8 cellular contexts compared by ENCODE assay signal in genomic region chr15:23629234-23629805, GRCh38.
DNase-seq lines count a peak whose midpoint lies in the region; ATAC-seq lines count a peak whose summit lies in the region.

No MANE protein-coding gene starts in this region.

- peak; percentile 49 for ATAC-seq in HG03354 (IDR thresholded peaks at IDR 0.05; ENCODE audit: poor library complexity, severe bottlenecking, unreplicated experiment)
- ATAC-seq in stimulated activated effector memory CD8-positive, alpha-beta T cell treated with anti-CD3 and anti-CD28 coated beads, Interleukin-12 subunit alpha, Interleukin-12 subunit beta, amount 100 ng/mL, for 72 hours: no peak
- ATAC-seq in GM18517 (IDR thresholded peaks at IDR 0.05; ENCODE audit: unreplicated experiment): no peak
- ATAC-seq in GM19463 (IDR thresholded peaks at IDR 0.05; ENCODE audit: unreplicated experiment): no peak

- no peak overlapping the region for H3K4me3 Mint-ChIP-seq in stimulated activated effector memory CD8-positive, alpha-beta T cell treated with anti-CD3 and anti-CD28 coated beads, Interleukin-12 subunit alpha, Interleukin-12 subunit beta, amount 100 ng/mL, for 72 hours

- no peaks in the 10 kb centered on the region for H3K9me3 Mint-ChIP-seq in stimulated activated effector memory CD8-positive, alpha-beta T cell treated with anti-CD3 and anti-CD28 coated beads, Interleukin-12 subunit alpha, Interleukin-12 subunit beta, amount 100 ng/mL, for 72 hours

- no peaks in the 10 kb centered on the region for H3K4me1 Mint-ChIP-seq in stimulated activated effector memory CD8-positive, alpha-beta T cell treated with anti-CD3 and anti-CD28 coated beads, Interleukin-12 subunit alpha, Interleukin-12 subunit beta, amount 100 ng/mL, for 72 hours

- H3K36me3 Mint-ChIP-seq in stimulated activated effector memory CD8-positive, alpha-beta T cell treated with anti-CD3 and anti-CD28 coated beads, Interleukin-12 subunit alpha, Interleukin-12 subunit beta, amount 100 ng/mL, for 72 hours: no peaks in the 10 kb centered on the region

- H3K27ac Mint-ChIP-seq in stimulated activated effector memory CD8-positive, alpha-beta T cell treated with anti-CD3 and anti-CD28 coated beads, Interleukin-12 subunit alpha, Interleukin-12 subunit beta, amount 100 ng/mL, for 72 hours: no peak overlapping the region

- DNase-seq in AG08395 (ENCODE audit: low spot score) (peak; percentile 19), RPMI8226 (peak; percentile 10), iPS-NIHi11 (ENCODE audit: low spot score) (peak; percentile 33), SHP77 treated with DMSO at 0.1 percent for 48 hours (lab: John Stamatoyannopoulos, UW) (no peak)
- no peak for DNase-seq in stimulated activated effector memory CD8-positive, alpha-beta T cell treated with anti-CD3 and anti-CD28 coated beads, Interleukin-12 subunit alpha, Interleukin-12 subunit beta, amount 100 ng/mL, for 72 hours (ENCODE audit: low spot score in 2 of 2)

Comparison
In these comparisons a context has a peak if more than half of its experiments do, and no peak if none do; other contexts are left out.
1. DNase-seq: peak in AG08395 (single experiment), RPMI8226 (single experiment) and iPS-NIHi11 (single experiment); none in stimulated activated effector memory CD8-positive, alpha-beta T cell treated with anti-CD3 and anti-CD28 coated beads, Interleukin-12 subunit alpha, Interleukin-12 subunit beta, amount 100 ng/mL, for 72 hours (0 of 2) and SHP77 treated with DMSO at 0.1 percent for 48 hours (single experiment).